In genomic region chr2:110910404-110910803, GRCh38 we compare ENCODE assay signal across 25 cellular contexts.
DNase-seq lines count a peak whose midpoint lies in the region; ATAC-seq, FAIRE-seq and TF ChIP-seq lines count a peak whose summit lies in the region.
"Had no signal": no experiment of that assay in that cellular context is flagged by ENCODE, and none has a peak within 500 bp of the region (broad histone marks: within the 10 kb centered on the region; RNA-seq: fewer than 3 reads in every experiment).

No MANE protein-coding gene starts in this region.

- H3K36me3 ChIP-seq in MM.1S (replicated peaks; ENCODE audit: insufficient read depth, low read length) = no peaks in the 10 kb centered on the region
- H3K36me3 ChIP-seq in pancreas = no peaks in the 10 kb centered on the region
- H3K36me3 ChIP-seq: BE2C had no signal

- no peaks in the 10 kb centered on the region for H3K9me3 ChIP-seq in MM.1S (replicated peaks; ENCODE audit: insufficient read depth, low read length)
- no peaks in the 10 kb centered on the region for H3K9me3 ChIP-seq in pancreas
- H3K9me3 ChIP-seq: BE2C had no signal

- peak overlapping the region; percentile 61 for H3K27ac ChIP-seq in MM.1S (ENCODE audit: low read length)
- no peak overlapping the region for H3K27ac ChIP-seq in pancreas

- peak; percentile 7 for DNase-seq in GM12864 (ENCODE audit: low read depth)
- peak; percentile 75 for DNase-seq in MM.1S
- DNase-seq in pancreas = no peak
- no peak for DNase-seq in stimulated activated CD4-positive, alpha-beta T cell treated with anti-CD3 and anti-CD28 coated beads, Interleukin-4, amount 100 ng/mL, for 24 hours
- DNase-seq in SKM-1 treated with dmso at 0.1 percent for 144 hours (lab: John Stamatoyannopoulos, UW; ENCODE audit: unreplicated experiment) = no peak
- DNase-seq: BE2C, DMS53, EL, GF-D8, GOT3, HCEC 1CT, KG1, NCI-H1048, NCI-H1417 treated with DMSO at 0.1 percent for 48 hours, NCI-H187, NCI-H446, NCI-H526, PC-3, SHP77, SW 1271, T-helper 17 cell had no signal

- H3K9ac ChIP-seq in MM.1S (ENCODE audit: low read length) = no peak overlapping the region

- intact Hi-C loops in pancreas (cut with DNase I) = no loop called here

- H3K27me3 ChIP-seq in MM.1S (replicated peaks; ENCODE audit: insufficient read depth, low read length) (no peaks in the 10 kb centered on the region), pancreas (peaks cover 0 to 3% (median 0%) of the 10 kb centered on the region in 4 donors)
- H3K27me3 ChIP-seq: BE2C had no signal

- peaks cover 24% of the 10 kb centered on the region for H3K4me1 ChIP-seq in MM.1S (ENCODE audit: low read length)
- peaks cover 0 to 3% (median 0%) of the 10 kb centered on the region in 3 donors for H3K4me1 ChIP-seq in pancreas
- H3K4me1 ChIP-seq: BE2C had no signal

- WGBS in pancreas, 2 donors = 21 to 33% methylated on average over 1 of the region's 1 CpG

- peaks cover 21% of the 10 kb centered on the region for H3F3A ChIP-seq in MM.1S (ENCODE audit: insufficient read depth, low read length)

- FAIRE-seq in pancreas (lab: Jason Lieb, UNC) = peak; percentile 5
- FAIRE-seq: D721Med, HTR-8/SVneo had no signal

- ATAC-seq in GM18498 (IDR thresholded peaks at IDR 0.05; ENCODE audit: unreplicated experiment) (peak; percentile 62), pancreas (no peak), GM21528 (IDR thresholded peaks at IDR 0.05; ENCODE audit: low FRiP score, unreplicated experiment) (no peak)
- ATAC-seq: PC-3, T-helper 17 cell had no signal

- TF ChIP-seq CTCF in GM12864 (IDR thresholded peaks at IDR 0.05; ENCODE audit: low read depth, low read length, missing control alignments) (no peak), MM.1S (IDR thresholded peaks at IDR 0.05; ENCODE audit: low read length) (no peak), pancreas (IDR thresholded peaks at IDR 0.05) (no peak)

- H3K79me2 ChIP-seq in MM.1S (ENCODE audit: low read length) = no peaks in the 10 kb centered on the region

- H3K4me2 ChIP-seq in MM.1S (ENCODE audit: low read depth, low read length) = peak overlapping the region; percentile 36

- H3K9me2 ChIP-seq in MM.1S (replicated peaks; ENCODE audit: insufficient read depth, low read length) = no peaks in the 10 kb centered on the region

- H3K4me3 ChIP-seq in GM12864 (ENCODE audit: low read depth, low read length) = no peak overlapping the region
- H3K4me3 ChIP-seq in MM.1S (ENCODE audit: low read length) = no peak overlapping the region
- no peak overlapping the region for H3K4me3 ChIP-seq in pancreas

- H4K20me1 ChIP-seq in MM.1S (ENCODE audit: insufficient read depth, low read length) = no peaks in the 10 kb centered on the region

- H2AFZ ChIP-seq in MM.1S (ENCODE audit: low read length) = no peak overlapping the region

Comparison
In these comparisons a context has a peak if more than half of its experiments do, and no peak if none do; other contexts are left out.
1. DNase-seq: peak in GM12864 (single experiment) and MM.1S (single experiment); none in pancreas (0 of 6), stimulated activated CD4-positive, alpha-beta T cell treated with anti-CD3 and anti-CD28 coated beads, Interleukin-4, amount 100 ng/mL, for 24 hours (single experiment) and SKM-1 treated with dmso at 0.1 percent for 144 hours (single experiment).